8 cellular contexts compared by ENCODE assay signal in the genomic region with DNA sequence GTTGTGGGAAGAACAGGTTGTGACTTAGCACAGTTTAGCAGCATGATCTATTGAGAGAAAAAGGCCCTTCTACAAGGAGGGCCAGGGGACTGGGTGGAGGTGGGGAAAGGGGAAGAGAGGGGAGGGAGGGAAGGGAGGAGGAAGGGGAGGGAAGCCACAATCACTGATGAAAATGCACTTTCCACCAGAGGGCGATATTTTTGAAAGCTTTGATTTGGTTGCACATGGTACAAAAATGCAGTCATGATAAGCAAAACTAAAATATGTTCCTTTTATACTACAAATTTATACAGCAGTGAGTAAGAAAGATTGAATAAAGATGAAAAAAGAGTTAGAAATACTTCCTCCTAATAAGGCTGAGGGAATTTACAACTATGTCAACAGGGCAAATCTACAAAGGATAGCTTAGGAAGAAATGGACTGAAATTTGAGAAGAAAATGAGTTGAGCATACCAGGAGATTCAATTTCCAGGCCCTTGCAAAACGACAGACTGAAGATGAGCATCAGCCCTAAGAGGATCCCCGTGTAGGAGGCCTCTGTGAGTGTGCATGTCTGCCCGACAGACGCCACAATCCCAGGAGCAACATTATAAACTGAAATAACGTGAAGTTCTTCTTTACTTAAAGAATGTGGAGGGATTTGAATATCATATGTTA. TPM values are rescaled to one million over a fixed set of nuclear protein-coding genes. Genes with fewer than 3 reads are reported as not detected.
DNase-seq lines count a peak whose midpoint lies in the region; ATAC-seq, FAIRE-seq and TF ChIP-seq lines count a peak whose summit lies in the region.

No MANE protein-coding gene starts in this region.

- TF ChIP-seq RAD21 in GM12878 (IDR thresholded peaks at IDR 0.05; ENCODE audit: insufficient read depth, low read depth, low read length): peak; percentile 39

- H3T11ph ChIP-seq in H9 (ENCODE audit: low read length): no peak overlapping the region

- CTCF ChIA-PET in activated CD4-positive, alpha-beta T cell treated with anti-CD3 and anti-CD28 coated beads for 36 hours (lab: Charles Lee): interaction anchor here (0.8 to 3.5 kb wide), 11 partner anchors 10 to 429 kb away, joined by 3 to 13 read pairs (median 3); a partner anchor contains a TSS
- CTCF ChIA-PET in GM12878 (lab: Yijun Ruan, JAX): interaction anchor here (0.7 to 3.6 kb wide), 20 partner anchors 9 to 389 kb away, joined by 3 to 33 read pairs (median 4); no protein-coding TSS in a partner anchor

- no peak overlapping the region for H2AK5ac ChIP-seq in H9 (ENCODE audit: insufficient read length, low read length)

- H2AFZ ChIP-seq in H9 (ENCODE audit: low read length) (no peak overlapping the region), GM12878 (ENCODE audit: control insufficient read depth, low read depth, low read length) (no peak overlapping the region)

- TF ChIP-seq EP300 in GM12878 (IDR thresholded peaks at IDR 0.05; ENCODE audit: borderline replicate concordance in 1 of 2, control insufficient read depth in 1 of 2, low read depth in 2 of 2, low read length in 2 of 2): no peak

- in situ Hi-C loops in GM12878 (cut with MboI): loop anchor here (10.0 kb wide), 1 partner anchor 388 kb away; no protein-coding TSS in a partner anchor

- SMC1A ChIA-PET in GM12878 (lab: Charles Lee; ENCODE audit: uncharacterized antibody, unreplicated experiment): interaction anchor here (0.6 to 3.4 kb wide), 11 partner anchors 10 to 392 kb away, joined by 3 to 13 read pairs (median 3); no protein-coding TSS in a partner anchor

- H3K18ac ChIP-seq in H9 (ENCODE audit: insufficient read length, low read depth, low read length): no peak overlapping the region

- WGBS in H9 (ENCODE audit: extremely low coverage, insufficient read length, low lambda C conversion rate): no CpG with 5 or more reads among the region's 6 CpGs
- 45% methylated on average over 6 of the region's 6 CpGs for WGBS in GM12878 (ENCODE audit: insufficient coverage, insufficient replicate concordance, low lambda C conversion rate, missing lambda C conversion rate)

- H2BK120ac ChIP-seq in H9 (ENCODE audit: low read depth, low read length, poor library complexity, severe bottlenecking): no peak overlapping the region

- H3K4me1 ChIP-seq in H9 (ENCODE audit: insufficient read depth, low read length) (no peaks in the 10 kb centered on the region), GM12878 (ENCODE audit: control insufficient read depth, insufficient read depth, low read length) (no peaks in the 10 kb centered on the region), left lung (no peaks in the 10 kb centered on the region)

- H3K27me3 ChIP-seq in H9 (ENCODE audit: insufficient read depth, low read length) (no peaks in the 10 kb centered on the region), GM12878 (replicated peaks in 1 of 2; ENCODE audit: control insufficient read depth in 2 of 2, insufficient read depth in 2 of 2, low read length in 1 of 2) (no peaks in the 10 kb centered on the region), left lung (no peaks in the 10 kb centered on the region)

- H3K4me3 ChIP-seq in GM12878: no peak overlapping the region
- no peak overlapping the region for H3K4me3 ChIP-seq in left lung

- H3K27ac ChIP-seq in H9 (ENCODE audit: insufficient read length, low read depth, low read length): no peak overlapping the region
- no peak overlapping the region for H3K27ac ChIP-seq in GM12878 (ENCODE audit: control insufficient read depth, insufficient read depth)
- H3K27ac ChIP-seq in left lung: no peak overlapping the region

- TF ChIP-seq CTCF in H9 (conservative IDR thresholded peaks at IDR 0.05) (peak; percentile 76), GM12878 (IDR thresholded peaks at IDR 0.05 in 2 of 3, conservative IDR thresholded peaks at IDR 0.05 in 1 of 3; ENCODE audit: control insufficient read depth in 2 of 3, extremely low read depth in 1 of 3, insufficient read depth in 1 of 3, low read depth in 3 of 3, low read length in 3 of 3) (peak; percentile 47 to 53 (median 52); a peak in 4 of 6 replicates), left lung (IDR thresholded peaks at IDR 0.05) (peak; percentile 50 to 53)

- no peak overlapping the region for H2BK12ac ChIP-seq in H9 (ENCODE audit: insufficient read length, low read depth, low read length)

- H3K56ac ChIP-seq in H9 (ENCODE audit: insufficient read length, low read depth, low read length): no peak overlapping the region

- no TSS peak for BruUV-seq in GM12878 (replicated peaks; lab: Mats Ljungman, UMichigan)

- no peak for TF ChIP-seq POLR2A in GM12878 (IDR thresholded peaks at IDR 0.05; ENCODE audit: low read depth, low read length)

- no peaks in the 10 kb centered on the region for H4K20me1 ChIP-seq in H9 (ENCODE audit: control insufficient read depth, insufficient read depth, insufficient read length)
- H4K20me1 ChIP-seq in GM12878 (ENCODE audit: control insufficient read depth, insufficient read depth): no peaks in the 10 kb centered on the region

- H3K9me3 ChIP-seq in H9 (ENCODE audit: control insufficient read depth, low read depth, low read length) (no peaks in the 10 kb centered on the region), GM12878 (replicated peaks; ENCODE audit: control insufficient read depth, insufficient read depth, low read length) (no peaks in the 10 kb centered on the region), left lung (no peaks in the 10 kb centered on the region)

- H3K36me3 ChIP-seq in GM12878 (ENCODE audit: control insufficient read depth in 2 of 2, insufficient read depth in 2 of 2, low read length in 1 of 2): no peaks in the 10 kb centered on the region; a peak in 1 of 4 replicates
- H3K36me3 ChIP-seq in left lung: peaks cover 0 to 51% of the 10 kb centered on the region in 2 donors

- H2BK20ac ChIP-seq in H9 (ENCODE audit: low read depth, low read length, poor library complexity, severe bottlenecking): no peak overlapping the region

- no peak overlapping the region for H2BK15ac ChIP-seq in H9 (ENCODE audit: low read depth, low read length)

- FAIRE-seq in GM12878 (lab: Jason Lieb, UNC): peak; percentile 83

- H3K23ac ChIP-seq in H9 (ENCODE audit: insufficient read length, low read depth, low read length): no peak overlapping the region

- H3K79me2 ChIP-seq in H9 (ENCODE audit: insufficient read depth, low read length) (no peaks in the 10 kb centered on the region), GM12878 (ENCODE audit: control insufficient read depth, insufficient read depth, low read length) (no peaks in the 10 kb centered on the region)

- H3K27ac Mint-ChIP-seq in activated CD4-positive, alpha-beta T cell treated with anti-CD3 and anti-CD28 coated beads for 36 hours: no peak overlapping the region
- H3K27ac Mint-ChIP-seq in H9: no peak overlapping the region

- no peak overlapping the region for H3K4ac ChIP-seq in H9 (ENCODE audit: low read depth, low read length)

- H4K5ac ChIP-seq in H9 (ENCODE audit: insufficient read length, low read depth, low read length): no peak overlapping the region

- H4K8ac ChIP-seq in H9 (replicated peaks; ENCODE audit: insufficient read length, low read depth, low read length): no peak overlapping the region

- intact Hi-C loops in activated CD4-positive, alpha-beta T cell treated with anti-CD3 and anti-CD28 coated beads for 36 hours (cut with DNase I, micrococcal nuclease): loop anchor here in 1 of 2 experiments (1.0 kb wide), 3 partner anchors 44 to 416 kb away; no protein-coding TSS in a partner anchor
- intact Hi-C loops in GM12878 (cut with micrococcal nuclease; ENCODE audit: unreplicated experiment): loop anchor here (1.0 to 5.0 kb wide), 3 partner anchors 44 to 1301 kb away; no protein-coding TSS in a partner anchor
- intact Hi-C loops in left lung (cut with DNase I): no loop called here

- RAD21 ChIA-PET in GM12878 (lab: Charles Lee; ENCODE audit: unreplicated experiment): interaction anchor here (1.1 to 1.8 kb wide), 7 partner anchors 8 to 390 kb away, joined by 3 to 7 read pairs (median 4); a partner anchor contains a TSS

- H3K36me3 Mint-ChIP-seq in activated CD4-positive, alpha-beta T cell treated with anti-CD3 and anti-CD28 coated beads for 36 hours (ENCODE audit: low read depth): peaks cover 35% of the 10 kb centered on the region
- H3K36me3 Mint-ChIP-seq in H9 (ENCODE audit: insufficient read depth in 1 of 3, low read depth in 3 of 3): peaks cover 20 to 38% (median 29%) of the 10 kb centered on the region in 3 experiments; a peak in 6 of 7 replicates

- no peak overlapping the region for H4K91ac ChIP-seq in H9 (ENCODE audit: insufficient read length, low read depth, low read length)

- no peak overlapping the region for H3K4me3 Mint-ChIP-seq in activated CD4-positive, alpha-beta T cell treated with anti-CD3 and anti-CD28 coated beads for 36 hours
- H3K4me3 Mint-ChIP-seq in H9: no peak overlapping the region

- no peaks in the 10 kb centered on the region for H3K79me1 ChIP-seq in H9 (ENCODE audit: insufficient read depth, low read depth, low read length, poor library complexity, severe bottlenecking)

- POLR2A ChIA-PET in activated CD4-positive, alpha-beta T cell treated with anti-CD3 and anti-CD28 coated beads for 36 hours (lab: Charles Lee): no interaction called here
- POLR2A ChIA-PET in GM12878 (lab: Charles Lee): no interaction called here

- H3K9ac ChIP-seq in H9 (ENCODE audit: extremely low read depth, insufficient read length, low read length) (no peak overlapping the region), GM12878 (ENCODE audit: control insufficient read depth, insufficient read depth, low read length) (no peak overlapping the region)

- peaks cover 4% of the 10 kb centered on the region for H3K4me1 Mint-ChIP-seq in activated CD4-positive, alpha-beta T cell treated with anti-CD3 and anti-CD28 coated beads for 36 hours
- no peaks in the 10 kb centered on the region for H3K4me1 Mint-ChIP-seq in H9

- peak; percentile 57 for ATAC-seq in activated CD4-positive, alpha-beta T cell treated with anti-CD3 and anti-CD28 coated beads for 36 hours
- peak; percentile 80 for ATAC-seq in GM12878
- peak; percentile 83 for ATAC-seq in left lung
- no peak for ATAC-seq in GM19324 (IDR thresholded peaks at IDR 0.05; ENCODE audit: low FRiP score, unreplicated experiment)
- no peak for ATAC-seq in HG03565 (IDR thresholded peaks at IDR 0.05; ENCODE audit: unreplicated experiment)

- no peak overlapping the region for H3K14ac ChIP-seq in H9 (ENCODE audit: insufficient read depth, low read length)

- no peaks in the 10 kb centered on the region for H3K27me3 Mint-ChIP-seq in activated CD4-positive, alpha-beta T cell treated with anti-CD3 and anti-CD28 coated beads for 36 hours
- H3K27me3 Mint-ChIP-seq in H9 (ENCODE audit: low read depth): no peaks in the 10 kb centered on the region

- H3K9me3 Mint-ChIP-seq in activated CD4-positive, alpha-beta T cell treated with anti-CD3 and anti-CD28 coated beads for 36 hours (ENCODE audit: low read depth): peaks cover 3% of the 10 kb centered on the region
- H3K9me3 Mint-ChIP-seq in H9: no peaks in the 10 kb centered on the region

- peak; percentile 30 for DNase-seq in activated CD4-positive, alpha-beta T cell treated with anti-CD3 and anti-CD28 coated beads for 36 hours
- DNase-seq in activated CD4-positive, alpha-beta T cell treated with anti-CD3 and anti-CD28 coated beads, Interleukin-2, amount 50 U/mL, for 1 hour: no peak
- no peak for DNase-seq in H9
- peak; percentile 3 for DNase-seq in NCI-H2196 treated with DMSO at 0.1 percent for 48 hours (lab: John Stamatoyannopoulos, UW; ENCODE audit: unreplicated experiment)
- no peak for DNase-seq in GM12878 (ENCODE audit: low read depth, low spot score)
- DNase-seq in left lung: no peak

- no peaks in the 10 kb centered on the region for H3K23me2 ChIP-seq in H9 (ENCODE audit: insufficient read length, low read depth, low read length, poor library complexity, severe bottlenecking)

- H2BK5ac ChIP-seq in H9 (ENCODE audit: insufficient read length, low read length): no peak overlapping the region

- H3K4me2 ChIP-seq in H9 (ENCODE audit: insufficient read depth, insufficient read length, low read length) (no peak overlapping the region), GM12878 (ENCODE audit: control insufficient read depth, insufficient read depth) (no peak overlapping the region)

RNA-seq across cellular contexts. Expression of a gene that starts 17.2 kb away (rescaled TPM):
- total RNA-seq in activated CD4-positive, alpha-beta T cell treated with anti-CD3 and anti-CD28 coated beads for 36 hours: 10 to 100 TPM; 17.7 to 18.1 TPM
- 25.3 and 26.5 TPM in 2 replicates for total RNA-seq in H9 (2021)
- 112 and 117 TPM in 2 replicates for total RNA-seq in GM12878 (2013; cell fraction: nucleolus; rRNA removed)
- total RNA-seq in GM12878 (2014; rRNA removed): 15.7 and 18.6 TPM in 2 replicates
- 17.2 and 20.8 TPM in 2 replicates for total RNA-seq in GM12878 (2014; rRNA removed; fragmentation: Illumina TruSeq; extraction: Trizol)
- 15.0 and 18.7 TPM in 2 replicates for total RNA-seq in GM12878 (2021)
- polyA plus RNA-seq in GM12878 (2011; ENCODE audit: low read depth): 25.4 TPM
- 19.0 and 26.3 TPM in 2 replicates for polyA plus RNA-seq in GM12878 (2011; rRNA removed)
- 9.6 and 9.8 TPM in 2 replicates for polyA plus RNA-seq in GM12878 (2011; cell fraction: cytosol; rRNA removed)
- polyA plus RNA-seq in GM12878 (2011; cell fraction: nucleus; rRNA removed): 45.6 and 46.9 TPM in 2 replicates
- 16.5 and 17.1 TPM in 2 replicates for polyA plus RNA-seq in GM12878 (2012)
- polyA plus RNA-seq in GM12878 (2014; fragmentation: Illumina TruSeq; extraction: Trizol): 20.6 and 29.6 TPM in 2 replicates
- polyA plus RNA-seq in GM12878 (2014; fragmentation: Nextera tagmentation; extraction: Ambion mirVana): 10 to 100 TPM; 13.7 to 15.4 TPM
- 20.5 and 22.4 TPM in 2 replicates for polyA plus RNA-seq in GM12878 (2014; rRNA removed)
- polyA plus RNA-seq in GM12878 (2016; fragmentation: Nextera tagmentation; extraction: Ambion mirVana): 10 to 100 TPM; 12.2 to 13.2 TPM
- polyA minus RNA-seq in GM12878 (2011; rRNA and poly(A)+ RNA removed): 15.6 and 22.6 TPM in 2 replicates
- polyA minus RNA-seq in GM12878 (2011; cell fraction: cytosol; rRNA and poly(A)+ RNA removed): 6.0 and 6.8 TPM in 2 replicates
- polyA minus RNA-seq in GM12878 (2011; cell fraction: nucleus; rRNA and poly(A)+ RNA removed): 32.2 and 44.0 TPM in 2 replicates
- 10 to 100 TPM; 49.1 to 96.1 TPM for total RNA-seq in left lung

RNA-seq across cellular contexts. Expression of a gene that starts 18.1 kb away (rescaled TPM):
- total RNA-seq in activated CD4-positive, alpha-beta T cell treated with anti-CD3 and anti-CD28 coated beads for 36 hours: 100 to 1,000 TPM; 136 to 139 TPM
- total RNA-seq in H9 (2021) (135 and 143 TPM in 2 replicates), GM12878 (2014; rRNA removed) (129 and 149 TPM in 2 replicates), GM12878 (2014; rRNA removed; fragmentation: Illumina TruSeq; extraction: Trizol) (131 and 133 TPM in 2 replicates), GM12878 (2021) (114 and 120 TPM in 2 replicates), left lung (10 to 100 TPM; 76.5 to 80.6 TPM)
- 164 and 165 TPM in 2 replicates for total RNA-seq in GM12878 (2013; cell fraction: nucleolus; rRNA removed)
- polyA plus RNA-seq in GM12878 (2011; ENCODE audit: low read depth): 106 TPM
- polyA plus RNA-seq in GM12878 (2011; rRNA removed) (185 and 229 TPM in 2 replicates), GM12878 (2014; fragmentation: Illumina TruSeq; extraction: Trizol) (150 and 164 TPM in 2 replicates), GM12878 (2014; fragmentation: Nextera tagmentation; extraction: Ambion mirVana) (100 to 1,000 TPM; 362 to 468 TPM), GM12878 (2014; rRNA removed) (143 and 161 TPM in 2 replicates), GM12878 (2016; fragmentation: Nextera tagmentation; extraction: Ambion mirVana) (100 to 1,000 TPM; 219 to 226 TPM)
- 87.9 and 111 TPM in 2 replicates for polyA plus RNA-seq in GM12878 (2011; cell fraction: cytosol; rRNA removed)
- 99.9 and 122 TPM in 2 replicates for polyA plus RNA-seq in GM12878 (2011; cell fraction: nucleus; rRNA removed)
- polyA plus RNA-seq in GM12878 (2012): 118 and 121 TPM in 2 replicates
- polyA minus RNA-seq in GM12878 (2011; rRNA and poly(A)+ RNA removed): 96.6 and 97.2 TPM in 2 replicates
- polyA minus RNA-seq in GM12878 (2011; cell fraction: cytosol; rRNA and poly(A)+ RNA removed): 30.3 and 55.4 TPM in 2 replicates
- 88.1 and 120 TPM in 2 replicates for polyA minus RNA-seq in GM12878 (2011; cell fraction: nucleus; rRNA and poly(A)+ RNA removed)

RNA-seq across cellular contexts. Expression of a gene that starts 41.3 kb away (rescaled TPM):
- total RNA-seq in activated CD4-positive, alpha-beta T cell treated with anti-CD3 and anti-CD28 coated beads for 36 hours: not detected
- total RNA-seq in H9 (2021) (0.48 and 0.68 TPM in 2 replicates), GM12878 (2014; rRNA removed) (not detected in 2 replicates), GM12878 (2014; rRNA removed; fragmentation: Illumina TruSeq; extraction: Trizol) (not detected in 2 replicates), GM12878 (2021) (not detected in 2 replicates), left lung (1 to 10 TPM; 3.1 to 8.9 TPM)
- not detected in 2 replicates for total RNA-seq in GM12878 (2013; cell fraction: nucleolus; rRNA removed)
- not detected for polyA plus RNA-seq in GM12878 (2011; ENCODE audit: low read depth)
- polyA plus RNA-seq in GM12878 (2011; rRNA removed) (not detected in 2 replicates), GM12878 (2014; fragmentation: Illumina TruSeq; extraction: Trizol) (not detected in 2 replicates), GM12878 (2014; fragmentation: Nextera tagmentation; extraction: Ambion mirVana) (under 1 TPM in 1 of 2 experiments, not detected in 1; 0.11 TPM), GM12878 (2014; rRNA removed) (0.11 TPM in 1 of 2 replicates, not detected in the other), GM12878 (2016; fragmentation: Nextera tagmentation; extraction: Ambion mirVana) (under 1 TPM; 0.11 to 0.29 TPM)
- polyA plus RNA-seq in GM12878 (2011; cell fraction: cytosol; rRNA removed): not detected in 2 replicates
- not detected in 2 replicates for polyA plus RNA-seq in GM12878 (2011; cell fraction: nucleus; rRNA removed)
- not detected in 2 replicates for polyA plus RNA-seq in GM12878 (2012)
- polyA minus RNA-seq in GM12878 (2011; rRNA and poly(A)+ RNA removed): not detected in 2 replicates
- not detected in 2 replicates for polyA minus RNA-seq in GM12878 (2011; cell fraction: cytosol; rRNA and poly(A)+ RNA removed)
- not detected in 2 replicates for polyA minus RNA-seq in GM12878 (2011; cell fraction: nucleus; rRNA and poly(A)+ RNA removed)

Comparison
In these comparisons a context has a peak if more than half of its experiments do, and no peak if none do; other contexts are left out.
1. DNase-seq: peak in activated CD4-positive, alpha-beta T cell treated with anti-CD3 and anti-CD28 coated beads for 36 hours (single experiment) and NCI-H2196 treated with DMSO at 0.1 percent for 48 hours (single experiment); none in activated CD4-positive, alpha-beta T cell treated with anti-CD3 and anti-CD28 coated beads, Interleukin-2, amount 50 U/mL, for 1 hour (single experiment), H9 (single experiment), GM12878 (single experiment) and left lung (0 of 2).
2. ATAC-seq: peak in activated CD4-positive, alpha-beta T cell treated with anti-CD3 and anti-CD28 coated beads for 36 hours (single experiment), GM12878 (single experiment) and left lung (single experiment); none in GM19324 (single experiment) and HG03565 (single experiment).
3. Peak in every context shown above with its lines, with median percentiles within 50 percentile points of each other: CTCF ChIP-seq.